In genomic region chr2:142741764-142742269, GRCh38 we compare ENCODE assay signal across 17 cellular contexts.
A peak's percentile ranks its signal among the peaks of the same experiment; 100 is the strongest.
DNase-seq lines count a peak whose midpoint lies in the region; ATAC-seq and TF ChIP-seq lines count a peak whose summit lies in the region.
"Had no signal": no experiment of that assay in that cellular context is flagged by ENCODE, and none has a peak within 500 bp of the region (broad histone marks: within the 10 kb centered on the region; RNA-seq: fewer than 3 reads in every experiment).

No MANE protein-coding gene starts in this region.

- no peak for TF ChIP-seq POLR2A in gastroesophageal sphincter (IDR thresholded peaks at IDR 0.05)

- POLR2A ChIA-PET in RWPE1 (lab: Yijun Ruan, JAX; ENCODE audit: low non-redundant PET): no interaction called here

- H3K27ac ChIP-seq in epithelial cell of prostate (peak overlapping the region; percentile 40), RWPE1 (no peak overlapping the region), gastroesophageal sphincter (no peak overlapping the region)
- H3K27ac ChIP-seq: spleen, thoracic aorta had no signal

- no peak for TF ChIP-seq CTCF in RWPE1 (conservative IDR thresholded peaks at IDR 0.05; ENCODE audit: low read depth)
- TF ChIP-seq CTCF in gastroesophageal sphincter (IDR thresholded peaks at IDR 0.05): no peak

- ATAC-seq in GM18520 (IDR thresholded peaks at IDR 0.05; ENCODE audit: unreplicated experiment) (peak; percentile 82), GM21529 (IDR thresholded peaks at IDR 0.05; ENCODE audit: unreplicated experiment) (peak; percentile 68), HG03103 (IDR thresholded peaks at IDR 0.05; ENCODE audit: low read depth, unreplicated experiment) (peak; percentile 62), gastroesophageal sphincter (no peak)

- H3K36me3 ChIP-seq in gastroesophageal sphincter: no peaks in the 10 kb centered on the region
- H3K36me3 ChIP-seq: spleen, thoracic aorta had no signal

- WGBS in gastroesophageal sphincter (ENCODE audit: low coverage in 1 of 2), 2 donors: 97 to 100% methylated on average over 2 of the region's 2 CpGs

- CTCF ChIA-PET in RWPE1 (lab: Yijun Ruan, JAX): no interaction called here

- no peaks in the 10 kb centered on the region for H3K27me3 ChIP-seq in gastroesophageal sphincter
- H3K27me3 ChIP-seq: dorsolateral prefrontal cortex, spleen had no signal

- DNase-seq in epithelial cell of prostate (ENCODE audit: low read depth, low spot score): no peak
- no peak for DNase-seq in COLO668 (lab: John Stamatoyannopoulos, UW; ENCODE audit: unreplicated experiment)
- no peak for DNase-seq in islet precursor cell
- no peak for DNase-seq in RWPE1 (ENCODE audit: low spot score)
- DNase-seq: activated B cell treated with CpG ODN at 0.5 μM for 24 hours; activated T-cell treated with anti-CD3 and anti-CD28 coated beads, Interleukin-2, amount 50 U/mL, for 48 hours; anterior cingulate cortex; CD4-positive, alpha-beta memory T cell; dorsolateral prefrontal cortex; GF-D8; NCI-H2171 treated with DMSO at 0.1 percent for 48 hours; spleen had no signal

- no peak overlapping the region for H3K4me3 ChIP-seq in gastroesophageal sphincter
- H3K4me3 ChIP-seq: dorsolateral prefrontal cortex, spleen, thoracic aorta had no signal

- no peak for TF ChIP-seq EP300 in gastroesophageal sphincter (IDR thresholded peaks at IDR 0.05)

- H3K4me1 ChIP-seq in gastroesophageal sphincter: no peaks in the 10 kb centered on the region
- H3K4me1 ChIP-seq: spleen had no signal

- H3K9me3 ChIP-seq in gastroesophageal sphincter: peaks cover 0 to 12% (median 0%) of the 10 kb centered on the region in 3 donors
- H3K9me3 ChIP-seq: thoracic aorta had no signal
